26 cellular contexts compared by ENCODE assay signal in genomic region chr6:50198245-50198644, GRCh38.
"Had no signal": no experiment of that assay in that cellular context is flagged by ENCODE, and none has a peak within 500 bp of the region (broad histone marks: within the 10 kb centered on the region; RNA-seq: fewer than 3 reads in every experiment).

No MANE protein-coding gene starts in this region.

- H3K4me1 ChIP-seq: left ventricle myocardium inferior, lower lobe of right lung, psoas muscle, testis, tibial nerve, upper lobe of right lung had no signal

- H3K27ac Mint-ChIP-seq: dendritic cell treated with granulocyte-macrophage colony-stimulating factor and Interleukin-4, amounts not matched to agents 40 ng/mL and 50 ng/mL, for 4 days; immature natural killer cell; memory B cell; naive B cell; nephron; stimulated activated naive B cell treated with anti-CD40 and anti-IgM and Interleukin-4, amounts not matched to agents 10 μg/mL and 1 μg/mL and 100 μg/mL, for 72 hours; stimulated activated naive CD8-positive, alpha-beta T cell treated with anti-CD3 and anti-CD28 coated beads, Interleukin-15, amount 100 ng/mL, for 72 hours had no signal

- H2AFZ ChIP-seq: hepatocyte had no signal

- H3K27me3 ChIP-seq: hepatocyte, neutrophil, testis, tibial nerve, upper lobe of right lung had no signal

- H3K4me3 Mint-ChIP-seq: dendritic cell treated with granulocyte-macrophage colony-stimulating factor and Interleukin-4, amounts not matched to agents 40 ng/mL and 50 ng/mL, for 4 days; immature natural killer cell; memory B cell; naive B cell; nephron; stimulated activated naive B cell treated with anti-CD40 and anti-IgM and Interleukin-4, amounts not matched to agents 10 μg/mL and 1 μg/mL and 100 μg/mL, for 72 hours; stimulated activated naive CD8-positive, alpha-beta T cell treated with anti-CD3 and anti-CD28 coated beads, Interleukin-15, amount 100 ng/mL, for 72 hours had no signal

- H3K9me3 ChIP-seq: left ventricle myocardium inferior, lower lobe of right lung, neutrophil, psoas muscle, testis, tibial nerve, upper lobe of right lung had no signal

- H3K36me3 Mint-ChIP-seq: immature natural killer cell; memory B cell; naive B cell; stimulated activated naive B cell treated with anti-CD40 and anti-IgM and Interleukin-4, amounts not matched to agents 10 μg/mL and 1 μg/mL and 100 μg/mL, for 72 hours had no signal

- H3K4me3 ChIP-seq: hepatocyte, left ventricle myocardium inferior, lower lobe of right lung, psoas muscle, testis, tibial nerve, upper lobe of right lung had no signal

- H3K4me2 ChIP-seq: hepatocyte had no signal

- H3K27ac ChIP-seq: hepatocyte, left ventricle myocardium inferior, lower lobe of right lung, neutrophil, psoas muscle, testis, tibial nerve, upper lobe of right lung had no signal

- H3K9me3 Mint-ChIP-seq: dendritic cell treated with granulocyte-macrophage colony-stimulating factor and Interleukin-4, amounts not matched to agents 40 ng/mL and 50 ng/mL, for 4 days; naive B cell; nephron had no signal

- ATAC-seq: left cardiac atrium; lower lobe of right lung; psoas muscle; sciatic nerve; stimulated activated naive B cell treated with anti-CD40 and anti-IgM and Interleukin-4, amounts not matched to agents 10 μg/mL and 1 μg/mL and 100 μg/mL, for 72 hours; stimulated activated naive CD8-positive, alpha-beta T cell treated with anti-CD3 and anti-CD28 coated beads, Interleukin-15, amount 100 ng/mL, for 72 hours; upper lobe of right lung had no signal

- H3K36me3 ChIP-seq: left ventricle myocardium inferior, lower lobe of right lung, neutrophil, tibial nerve, upper lobe of right lung had no signal

- FAIRE-seq: colon, keratinocyte had no signal

- H3K79me2 ChIP-seq: hepatocyte had no signal

- H3K4me1 Mint-ChIP-seq: immature natural killer cell; memory B cell; naive B cell; stimulated activated naive B cell treated with anti-CD40 and anti-IgM and Interleukin-4, amounts not matched to agents 10 μg/mL and 1 μg/mL and 100 μg/mL, for 72 hours; stimulated activated naive CD8-positive, alpha-beta T cell treated with anti-CD3 and anti-CD28 coated beads, Interleukin-15, amount 100 ng/mL, for 72 hours had no signal

- H3K27me3 Mint-ChIP-seq: dendritic cell treated with granulocyte-macrophage colony-stimulating factor and Interleukin-4, amounts not matched to agents 40 ng/mL and 50 ng/mL, for 4 days; memory B cell; naive B cell; stimulated activated naive B cell treated with anti-CD40 and anti-IgM and Interleukin-4, amounts not matched to agents 10 μg/mL and 1 μg/mL and 100 μg/mL, for 72 hours; stimulated activated naive CD8-positive, alpha-beta T cell treated with anti-CD3 and anti-CD28 coated beads, Interleukin-15, amount 100 ng/mL, for 72 hours had no signal

- DNase-seq: cerebellar nuclear complex; foreskin melanocyte; head of caudate nucleus; immature natural killer cell; left cardiac atrium; left ventricle myocardium inferior; lower lobe of right lung; midbrain; naive B cell; psoas muscle; retina; stimulated activated CD4-positive, alpha-beta T cell treated with anti-CD3 and anti-CD28 coated beads, Interleukin-2, amount 100 ng/mL, for 24 hours; stimulated activated CD4-positive, alpha-beta T cell treated with anti-CD3 and anti-CD28 coated beads, Interleukin-4, amount 100 ng/mL, for 4 hours; stimulated activated naive B cell treated with anti-CD40 and anti-IgM and Interleukin-4, amounts not matched to agents 10 μg/mL and 1 μg/mL and 100 μg/mL, for 72 hours; stimulated activated naive CD8-positive, alpha-beta T cell treated with anti-CD3 and anti-CD28 coated beads, Interleukin-15, amount 100 ng/mL, for 72 hours; testis; upper lobe of right lung had no signal
